ENCODE assay signal across 20 cellular contexts in genomic region chr1:77060000-77060399, GRCh38.
DNase-seq lines count a peak whose midpoint lies in the region; ATAC-seq, FAIRE-seq and TF ChIP-seq lines count a peak whose summit lies in the region.
"Had no signal": no experiment of that assay in that cellular context is flagged by ENCODE, and none has a peak within 500 bp of the region (broad histone marks: within the 10 kb centered on the region; RNA-seq: fewer than 3 reads in every experiment).

No MANE protein-coding gene starts in this region.

- no TSS peak for BruUV-seq in OCI-LY7 (replicated peaks; lab: Mats Ljungman, UMichigan)

- POLR2A ChIA-PET in H1 (lab: Charles Lee; ENCODE audit: partially characterized antibody): no interaction called here
- POLR2A ChIA-PET in CD8-positive, alpha-beta T cell (lab: Charles Lee): no interaction called here
- POLR2A ChIA-PET in OCI-LY7 (lab: Charles Lee): interaction anchor here (0.6 kb wide), 1 partner anchor 35 kb away, joined by 3 read pairs; no protein-coding TSS in a partner anchor

- no peak overlapping the region for H3K4me2 ChIP-seq in H1 (ENCODE audit: insufficient read depth in 1 of 2, low read depth in 2 of 2, low read length in 2 of 2)
- H3K4me2 ChIP-seq in OCI-LY7 (ENCODE audit: low read length): no peak overlapping the region
- H3K4me2 ChIP-seq: smooth muscle cell had no signal

- no peak overlapping the region for H4K8ac ChIP-seq in H1 (ENCODE audit: extremely low read depth, insufficient read depth, low read length)

- no peak overlapping the region for H3K23ac ChIP-seq in H1 (ENCODE audit: insufficient read length)

- H3K27me3 ChIP-seq in H7 (ENCODE audit: control insufficient read depth, insufficient read depth, low read length): no peaks in the 10 kb centered on the region
- H3K27me3 ChIP-seq in H1 (replicated peaks in 1 of 4; ENCODE audit: control insufficient read depth in 3 of 4, extremely low read depth in 1 of 4, insufficient read depth in 3 of 4, low read length in 3 of 4): no peaks in the 10 kb centered on the region
- no peaks in the 10 kb centered on the region for H3K27me3 ChIP-seq in left lung
- H3K27me3 ChIP-seq in CD8-positive, alpha-beta T cell (ENCODE audit: insufficient read depth, low read length): no peaks in the 10 kb centered on the region

- no peaks in the 10 kb centered on the region for H3K23me2 ChIP-seq in H1 (ENCODE audit: low read depth, low read length)

- H2AFZ ChIP-seq in H1 (ENCODE audit: low read length) (peak overlapping the region; percentile 10; the same call in 1 of the 2 replicates), OCI-LY7 (ENCODE audit: low read length) (no peak overlapping the region)

- H3K4me1 Mint-ChIP-seq in CD8-positive, alpha-beta T cell (ENCODE audit: low read depth): no peaks in the 10 kb centered on the region
- H3K4me1 Mint-ChIP-seq: activated CD4-positive, alpha-beta T cell treated with anti-CD3 and anti-CD28 coated beads, Interleukin-2, amount 10 ng/mL, durations not matched to agents 24 days and 14 days had no signal

- H2BK20ac ChIP-seq in H1 (ENCODE audit: low read length): no peak overlapping the region

- no peak for TF ChIP-seq POLR2A in H1 (IDR thresholded peaks at IDR 0.05; ENCODE audit: control extremely low read depth in 1 of 2, low read depth in 2 of 2, low read length in 2 of 2)

- no peak overlapping the region for H4K91ac ChIP-seq in H1 (replicated peaks; ENCODE audit: insufficient read length, low read length)

- no peak overlapping the region for H2BK120ac ChIP-seq in H1 (replicated peaks; ENCODE audit: low read depth, low read length)

- H3K79me2 ChIP-seq in H1 (ENCODE audit: control insufficient read depth in 1 of 2, insufficient read depth in 2 of 2, low read length in 2 of 2) (no peaks in the 10 kb centered on the region), OCI-LY7 (ENCODE audit: insufficient read depth, low read depth, low read length) (no peaks in the 10 kb centered on the region)

- no peak overlapping the region for H4K5ac ChIP-seq in H1 (ENCODE audit: insufficient read length, low read depth, low read length)

- CTCF ChIA-PET in H1 (lab: Charles Lee; ENCODE audit: partially characterized antibody): interaction anchor here (1.0 to 2.1 kb wide), 3 partner anchors 9 to 29 kb away, joined by 3 to 6 read pairs (median 4); no protein-coding TSS in a partner anchor
- CTCF ChIA-PET in CD8-positive, alpha-beta T cell (lab: Charles Lee): interaction anchor here (1.3 kb wide), 1 partner anchor 23 kb away, joined by 3 read pairs; no protein-coding TSS in a partner anchor
- CTCF ChIA-PET in OCI-LY7 (lab: Charles Lee; ENCODE audit: unreplicated experiment): no interaction called here

- no peak overlapping the region for H3K27ac Mint-ChIP-seq in CD8-positive, alpha-beta T cell
- H3K27ac Mint-ChIP-seq: activated CD4-positive, alpha-beta T cell treated with anti-CD3 and anti-CD28 coated beads, Interleukin-2, amount 10 ng/mL, durations not matched to agents 24 days and 14 days; mesothelial cell of epicardium; nephron progenitor cell had no signal

- peak; percentile 66 for FAIRE-seq in H1 (lab: Jason Lieb, UNC)

- no peaks in the 10 kb centered on the region for H3K36me3 Mint-ChIP-seq in CD8-positive, alpha-beta T cell
- H3K36me3 Mint-ChIP-seq: mesothelial cell of epicardium had no signal

- no peak for TF ChIP-seq EP300 in H1 (IDR thresholded peaks at IDR 0.05; ENCODE audit: borderline replicate concordance in 1 of 2, low read depth in 2 of 2, low read length in 2 of 2)

- no peaks in the 10 kb centered on the region for H3K27me3 Mint-ChIP-seq in CD8-positive, alpha-beta T cell (ENCODE audit: low read depth)

- H3K4me3 ChIP-seq in H7 (ENCODE audit: insufficient read depth, low read depth, low read length) (no peak overlapping the region), H1 (ENCODE audit: extremely low read depth in 1 of 4, insufficient read depth in 2 of 4, low read depth in 3 of 4, low read length in 4 of 4) (no peak overlapping the region), left lung (no peak overlapping the region), OCI-LY7 (ENCODE audit: low read depth, low read length, poor library complexity, severe bottlenecking) (no peak overlapping the region)
- H3K4me3 ChIP-seq in CD8-positive, alpha-beta T cell (ENCODE audit: low read depth, low read length): no peak overlapping the region
- H3K4me3 ChIP-seq: SK-N-MC, smooth muscle cell had no signal

- ATAC-seq in left lung: peak; percentile 59
- ATAC-seq in CD8-positive, alpha-beta T cell: no peak

- no peak overlapping the region for H2BK5ac ChIP-seq in H1 (ENCODE audit: low read depth, low read length)

- H3K79me1 ChIP-seq in H1 (ENCODE audit: low read depth, low read length): no peaks in the 10 kb centered on the region

- no peak overlapping the region for H2BK15ac ChIP-seq in H1 (ENCODE audit: low read length)

- 40% methylated on average over 5 of the region's 5 CpGs; no CpG with 5 or more reads in 1 of the 2 experiments for WGBS in H1 (ENCODE audit: extremely low coverage in 1 of 2, insufficient coverage in 1 of 2, insufficient read length in 1 of 2, insufficient replicate concordance in 2 of 2, low coverage in 1 of 2, low lambda C conversion rate in 2 of 2, missing lambda C conversion rate in 1 of 2), 2 experiments

- DNase-seq in H7: peak; percentile 23
- DNase-seq in NOMO-1 (lab: John Stamatoyannopoulos, UW; ENCODE audit: unreplicated experiment in 2 of 2): peak; percentile 63 to 67
- DNase-seq in H1 (ENCODE audit: low read depth in 1 of 2, low spot score in 2 of 2): peak in 1 of 2 experiments; percentile 53
- no peak for DNase-seq in left lung
- no peak for DNase-seq in CD8-positive, alpha-beta T cell
- no peak for DNase-seq in OCI-LY7 (ENCODE audit: low spot score)
- DNase-seq in NCI-H2171 treated with DMSO at 0.1 percent for 48 hours (lab: John Stamatoyannopoulos, UW): no peak
- DNase-seq in NCI-H510A treated with DMSO at 0.1 percent for 48 hours (lab: John Stamatoyannopoulos, UW): no peak
- DNase-seq: activated CD4-positive, alpha-beta T cell treated with anti-CD3 and anti-CD28 coated beads, Interleukin-2, amount 10 ng/mL, durations not matched to agents 24 days and 14 days; activated CD8-positive, alpha-beta memory T cell treated with anti-CD3 and anti-CD28 coated beads, Interleukin-2, amount 50 U/mL, for 4 hours; central memory CD4-positive, alpha-beta T cell; EL; head of caudate nucleus; kidney glomerular epithelial cell; NCI-H1694 treated with DMSO at 0.1 percent for 48 hours; nephron progenitor cell; stimulated activated CD8-positive, alpha-beta memory T cell treated with anti-CD3 and anti-CD28 coated beads, Interleukin-4, amount 100 ng/mL, for 48 hours had no signal

- H3K9ac ChIP-seq in H1 (replicated peaks in 1 of 4; ENCODE audit: extremely low read depth in 1 of 4, low read depth in 3 of 4, low read length in 3 of 4): no peak overlapping the region

- H3K9me3 Mint-ChIP-seq in CD8-positive, alpha-beta T cell: no peaks in the 10 kb centered on the region
- H3K9me3 Mint-ChIP-seq: activated CD4-positive, alpha-beta T cell treated with anti-CD3 and anti-CD28 coated beads, Interleukin-2, amount 10 ng/mL, durations not matched to agents 24 days and 14 days; nephron progenitor cell had no signal

- intact Hi-C loops in left lung (cut with DNase I): no loop called here
- intact Hi-C loops in CD8-positive, alpha-beta T cell (cut with DNase I, micrococcal nuclease): loop anchor here in 1 of 2 experiments (2.0 kb wide), 1 partner anchor 15 kb away; no protein-coding TSS in a partner anchor
- intact Hi-C loops in OCI-LY7 (cut with micrococcal nuclease; ENCODE audit: unreplicated experiment): no loop called here

- no peak overlapping the region for H3K14ac ChIP-seq in H1 (ENCODE audit: insufficient read length)

- no peak overlapping the region for H3K18ac ChIP-seq in H1 (ENCODE audit: extremely low read depth, low read length)

- no peak overlapping the region for H3K4me3 Mint-ChIP-seq in CD8-positive, alpha-beta T cell
- H3K4me3 Mint-ChIP-seq: activated CD4-positive, alpha-beta T cell treated with anti-CD3 and anti-CD28 coated beads, Interleukin-2, amount 10 ng/mL, durations not matched to agents 24 days and 14 days; mesothelial cell of epicardium; nephron progenitor cell had no signal

- H3K27ac ChIP-seq in H1 (ENCODE audit: low read depth, low read length): no peak overlapping the region
- H3K27ac ChIP-seq in left lung: no peak overlapping the region
- no peak overlapping the region for H3K27ac ChIP-seq in CD8-positive, alpha-beta T cell (ENCODE audit: low read depth, low read length)
- no peak overlapping the region for H3K27ac ChIP-seq in OCI-LY7 (ENCODE audit: low read depth, low read length, poor library complexity, severe bottlenecking)
- H3K27ac ChIP-seq: SK-N-MC had no signal

- TF ChIP-seq RAD21 in H1 (IDR thresholded peaks at IDR 0.05 in 1 of 2, conservative IDR thresholded peaks at IDR 0.05 in 1 of 2; ENCODE audit: low read depth in 2 of 2, low read length in 2 of 2): peak; percentile 31 to 37; a peak in 2 of 4 replicates

- no peaks in the 10 kb centered on the region for H4K20me1 ChIP-seq in H1 (replicated peaks in 1 of 2; ENCODE audit: control insufficient read depth in 1 of 2, insufficient read depth in 2 of 2, low read length in 2 of 2)
- H4K20me1 ChIP-seq in OCI-LY7 (ENCODE audit: insufficient read depth, low read length): no peaks in the 10 kb centered on the region

- no peaks in the 10 kb centered on the region for H3K9me3 ChIP-seq in H1 (ENCODE audit: insufficient read depth in 2 of 2, low read depth in 1 of 2, low read length in 1 of 2)
- H3K9me3 ChIP-seq in left lung: no peaks in the 10 kb centered on the region
- no peaks in the 10 kb centered on the region for H3K9me3 ChIP-seq in CD8-positive, alpha-beta T cell (ENCODE audit: low read length)
- H3K9me3 ChIP-seq in OCI-LY7 (ENCODE audit: low read length): no peaks in the 10 kb centered on the region

- H3K36me3 ChIP-seq in H7 (replicated peaks; ENCODE audit: control insufficient read depth, insufficient read depth, low read length) (no peaks in the 10 kb centered on the region), H1 (ENCODE audit: control insufficient read depth in 2 of 4, insufficient read depth in 4 of 4, low read length in 3 of 4) (no peaks in the 10 kb centered on the region), left lung (no peaks in the 10 kb centered on the region), OCI-LY7 (ENCODE audit: insufficient read depth, low read length) (no peaks in the 10 kb centered on the region)
- no peaks in the 10 kb centered on the region for H3K36me3 ChIP-seq in CD8-positive, alpha-beta T cell (ENCODE audit: insufficient read depth, low read length)

- no peaks in the 10 kb centered on the region for H3K9me2 ChIP-seq in OCI-LY7 (ENCODE audit: insufficient read depth, low read length)

- H3K4me1 ChIP-seq in H1 (replicated peaks in 1 of 4; ENCODE audit: control insufficient read depth in 3 of 4, insufficient read depth in 4 of 4, low read length in 3 of 4): peaks cover 2 to 7% (median 4%) of the 10 kb centered on the region in 4 experiments; a peak in 6 of 7 replicates
- no peaks in the 10 kb centered on the region for H3K4me1 ChIP-seq in left lung
- H3K4me1 ChIP-seq in CD8-positive, alpha-beta T cell (ENCODE audit: insufficient read depth, low read length): no peaks in the 10 kb centered on the region
- H3K4me1 ChIP-seq in OCI-LY7 (ENCODE audit: insufficient read depth, low read length, poor library complexity, severe bottlenecking): no peaks in the 10 kb centered on the region

- no peak overlapping the region for H2BK12ac ChIP-seq in H1 (ENCODE audit: low read depth, low read length)

- TF ChIP-seq CTCF in H1 (IDR thresholded peaks at IDR 0.05; ENCODE audit: control extremely low read depth in 1 of 3, insufficient read depth in 1 of 3, low read depth in 1 of 3, low read length in 3 of 3) (peak in 2 of 3 experiments; percentile 31 to 35; a peak in 3 of 4 replicates), left lung (IDR thresholded peaks at IDR 0.05) (no peak), OCI-LY7 (conservative IDR thresholded peaks at IDR 0.05; ENCODE audit: low read length) (no peak)
- TF ChIP-seq CTCF in CD8-positive, alpha-beta T cell (IDR thresholded peaks at IDR 0.05): no peak

- H3K56ac ChIP-seq in H1 (replicated peaks; ENCODE audit: insufficient read length, low read depth, low read length): no peak overlapping the region

- H2AK5ac ChIP-seq in H1 (ENCODE audit: low read depth, low read length): no peak overlapping the region

- H3K4ac ChIP-seq in H1 (replicated peaks; ENCODE audit: insufficient read length, low read depth, low read length): no peak overlapping the region

Comparison
In these comparisons a context has a peak if more than half of its experiments do, and no peak if none do; other contexts are left out.
1. DNase-seq: peak in H7 (single experiment) and NOMO-1 (2 of 2); none in left lung (0 of 2), CD8-positive, alpha-beta T cell (0 of 7), OCI-LY7 (single experiment), NCI-H2171 treated with DMSO at 0.1 percent for 48 hours (single experiment) and NCI-H510A treated with DMSO at 0.1 percent for 48 hours (single experiment).
2. CTCF ChIP-seq: peak in H1 (2 of 3); none in left lung (0 of 2), CD8-positive, alpha-beta T cell (single experiment) and OCI-LY7 (single experiment).